ENCODE assay signal across 1 cellular context in the genomic region with DNA sequence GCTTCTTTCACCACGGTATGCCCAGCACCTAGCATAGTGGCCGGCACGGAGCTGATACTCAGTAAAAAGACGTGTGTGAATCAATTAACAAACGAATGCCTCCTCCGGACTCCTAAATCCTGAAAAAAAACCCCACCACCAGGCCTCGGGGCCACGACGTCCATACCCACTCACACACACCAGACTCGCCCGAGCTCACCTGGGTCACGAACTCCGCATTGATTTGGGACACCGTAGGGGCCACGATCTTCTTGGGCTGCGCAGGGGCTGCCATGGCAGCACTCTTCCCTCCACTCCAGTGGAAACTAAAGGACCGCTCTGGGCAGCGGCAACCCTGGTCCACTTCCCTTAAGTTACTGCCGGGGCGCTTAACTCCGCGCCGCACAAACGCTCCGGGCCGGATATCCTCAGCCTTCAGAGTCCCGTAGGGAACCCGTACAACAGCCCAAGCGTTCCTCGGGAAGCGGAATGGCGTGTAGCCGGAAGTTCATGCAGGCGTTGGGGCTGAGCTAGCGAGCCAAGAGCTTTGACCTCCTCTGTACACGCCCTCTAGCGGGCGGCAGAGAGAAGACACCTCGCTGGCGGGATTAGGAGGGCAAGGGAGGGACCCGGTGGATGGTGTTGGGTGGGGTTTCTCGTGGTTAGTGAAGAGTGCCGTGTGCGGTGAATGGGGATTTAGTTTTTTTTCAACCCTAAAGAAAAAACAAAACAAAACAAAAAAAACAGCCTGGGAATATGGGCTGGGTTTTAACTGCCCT.
TF ChIP-seq lines count a peak whose summit lies in the region.

TSS of gene AQR (minus strand) at position 403 of the 758 bp plus-strand sequence. CDS start at position 274, 129 bp downstream.

TF ChIP-seq in GM23338, 12 proteins besides CTCF, POLR2A, EP300 and RAD21:
- TF ChIP-seq, protein P1, sequence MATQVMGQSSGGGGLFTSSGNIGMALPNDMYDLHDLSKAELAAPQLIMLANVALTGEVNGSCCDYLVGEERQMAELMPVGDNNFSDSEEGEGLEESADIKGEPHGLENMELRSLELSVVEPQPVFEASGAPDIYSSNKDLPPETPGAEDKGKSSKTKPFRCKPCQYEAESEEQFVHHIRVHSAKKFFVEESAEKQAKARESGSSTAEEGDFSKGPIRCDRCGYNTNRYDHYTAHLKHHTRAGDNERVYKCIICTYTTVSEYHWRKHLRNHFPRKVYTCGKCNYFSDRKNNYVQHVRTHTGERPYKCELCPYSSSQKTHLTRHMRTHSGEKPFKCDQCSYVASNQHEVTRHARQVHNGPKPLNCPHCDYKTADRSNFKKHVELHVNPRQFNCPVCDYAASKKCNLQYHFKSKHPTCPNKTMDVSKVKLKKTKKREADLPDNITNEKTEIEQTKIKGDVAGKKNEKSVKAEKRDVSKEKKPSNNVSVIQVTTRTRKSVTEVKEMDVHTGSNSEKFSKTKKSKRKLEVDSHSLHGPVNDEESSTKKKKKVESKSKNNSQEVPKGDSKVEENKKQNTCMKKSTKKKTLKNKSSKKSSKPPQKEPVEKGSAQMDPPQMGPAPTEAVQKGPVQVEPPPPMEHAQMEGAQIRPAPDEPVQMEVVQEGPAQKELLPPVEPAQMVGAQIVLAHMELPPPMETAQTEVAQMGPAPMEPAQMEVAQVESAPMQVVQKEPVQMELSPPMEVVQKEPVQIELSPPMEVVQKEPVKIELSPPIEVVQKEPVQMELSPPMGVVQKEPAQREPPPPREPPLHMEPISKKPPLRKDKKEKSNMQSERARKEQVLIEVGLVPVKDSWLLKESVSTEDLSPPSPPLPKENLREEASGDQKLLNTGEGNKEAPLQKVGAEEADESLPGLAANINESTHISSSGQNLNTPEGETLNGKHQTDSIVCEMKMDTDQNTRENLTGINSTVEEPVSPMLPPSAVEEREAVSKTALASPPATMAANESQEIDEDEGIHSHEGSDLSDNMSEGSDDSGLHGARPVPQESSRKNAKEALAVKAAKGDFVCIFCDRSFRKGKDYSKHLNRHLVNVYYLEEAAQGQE (IDR thresholded peaks at IDR 0.05; ENCODE audit: unreplicated experiment): peak; percentile 26
- TF ChIP-seq, protein P2, sequence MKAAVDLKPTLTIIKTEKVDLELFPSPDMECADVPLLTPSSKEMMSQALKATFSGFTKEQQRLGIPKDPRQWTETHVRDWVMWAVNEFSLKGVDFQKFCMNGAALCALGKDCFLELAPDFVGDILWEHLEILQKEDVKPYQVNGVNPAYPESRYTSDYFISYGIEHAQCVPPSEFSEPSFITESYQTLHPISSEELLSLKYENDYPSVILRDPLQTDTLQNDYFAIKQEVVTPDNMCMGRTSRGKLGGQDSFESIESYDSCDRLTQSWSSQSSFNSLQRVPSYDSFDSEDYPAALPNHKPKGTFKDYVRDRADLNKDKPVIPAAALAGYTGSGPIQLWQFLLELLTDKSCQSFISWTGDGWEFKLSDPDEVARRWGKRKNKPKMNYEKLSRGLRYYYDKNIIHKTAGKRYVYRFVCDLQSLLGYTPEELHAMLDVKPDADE (IDR thresholded peaks at IDR 0.05): peak; percentile 91
- TF ChIP-seq NANOG (IDR thresholded peaks at IDR 0.05; ENCODE audit: borderline replicate concordance) (no peak), CREB1 (CRISPR knock-in tag; IDR thresholded peaks at IDR 0.05; ENCODE audit: low read depth) (peak; percentile 88), ZNF331 (CRISPR knock-in tag; IDR thresholded peaks at IDR 0.05; ENCODE audit: low read depth) (no peak), POLR2AphosphoS5 (IDR thresholded peaks at IDR 0.05; ENCODE audit: low read depth) (peak; percentile 91), EZH2 (IDR thresholded peaks at IDR 0.05; ENCODE audit: low read depth, unreplicated experiment) (no peak), JUNB (IDR thresholded peaks at IDR 0.05; ENCODE audit: unreplicated experiment) (no peak), STAT1 (IDR thresholded peaks at IDR 0.05; ENCODE audit: unreplicated experiment) (no peak), ZNF114 (CRISPR knock-in tag; IDR thresholded peaks at IDR 0.05) (no peak), EZH2phosphoT487 (IDR thresholded peaks at IDR 0.05; ENCODE audit: unreplicated experiment) (no peak)
- TF ChIP-seq, protein P3, sequence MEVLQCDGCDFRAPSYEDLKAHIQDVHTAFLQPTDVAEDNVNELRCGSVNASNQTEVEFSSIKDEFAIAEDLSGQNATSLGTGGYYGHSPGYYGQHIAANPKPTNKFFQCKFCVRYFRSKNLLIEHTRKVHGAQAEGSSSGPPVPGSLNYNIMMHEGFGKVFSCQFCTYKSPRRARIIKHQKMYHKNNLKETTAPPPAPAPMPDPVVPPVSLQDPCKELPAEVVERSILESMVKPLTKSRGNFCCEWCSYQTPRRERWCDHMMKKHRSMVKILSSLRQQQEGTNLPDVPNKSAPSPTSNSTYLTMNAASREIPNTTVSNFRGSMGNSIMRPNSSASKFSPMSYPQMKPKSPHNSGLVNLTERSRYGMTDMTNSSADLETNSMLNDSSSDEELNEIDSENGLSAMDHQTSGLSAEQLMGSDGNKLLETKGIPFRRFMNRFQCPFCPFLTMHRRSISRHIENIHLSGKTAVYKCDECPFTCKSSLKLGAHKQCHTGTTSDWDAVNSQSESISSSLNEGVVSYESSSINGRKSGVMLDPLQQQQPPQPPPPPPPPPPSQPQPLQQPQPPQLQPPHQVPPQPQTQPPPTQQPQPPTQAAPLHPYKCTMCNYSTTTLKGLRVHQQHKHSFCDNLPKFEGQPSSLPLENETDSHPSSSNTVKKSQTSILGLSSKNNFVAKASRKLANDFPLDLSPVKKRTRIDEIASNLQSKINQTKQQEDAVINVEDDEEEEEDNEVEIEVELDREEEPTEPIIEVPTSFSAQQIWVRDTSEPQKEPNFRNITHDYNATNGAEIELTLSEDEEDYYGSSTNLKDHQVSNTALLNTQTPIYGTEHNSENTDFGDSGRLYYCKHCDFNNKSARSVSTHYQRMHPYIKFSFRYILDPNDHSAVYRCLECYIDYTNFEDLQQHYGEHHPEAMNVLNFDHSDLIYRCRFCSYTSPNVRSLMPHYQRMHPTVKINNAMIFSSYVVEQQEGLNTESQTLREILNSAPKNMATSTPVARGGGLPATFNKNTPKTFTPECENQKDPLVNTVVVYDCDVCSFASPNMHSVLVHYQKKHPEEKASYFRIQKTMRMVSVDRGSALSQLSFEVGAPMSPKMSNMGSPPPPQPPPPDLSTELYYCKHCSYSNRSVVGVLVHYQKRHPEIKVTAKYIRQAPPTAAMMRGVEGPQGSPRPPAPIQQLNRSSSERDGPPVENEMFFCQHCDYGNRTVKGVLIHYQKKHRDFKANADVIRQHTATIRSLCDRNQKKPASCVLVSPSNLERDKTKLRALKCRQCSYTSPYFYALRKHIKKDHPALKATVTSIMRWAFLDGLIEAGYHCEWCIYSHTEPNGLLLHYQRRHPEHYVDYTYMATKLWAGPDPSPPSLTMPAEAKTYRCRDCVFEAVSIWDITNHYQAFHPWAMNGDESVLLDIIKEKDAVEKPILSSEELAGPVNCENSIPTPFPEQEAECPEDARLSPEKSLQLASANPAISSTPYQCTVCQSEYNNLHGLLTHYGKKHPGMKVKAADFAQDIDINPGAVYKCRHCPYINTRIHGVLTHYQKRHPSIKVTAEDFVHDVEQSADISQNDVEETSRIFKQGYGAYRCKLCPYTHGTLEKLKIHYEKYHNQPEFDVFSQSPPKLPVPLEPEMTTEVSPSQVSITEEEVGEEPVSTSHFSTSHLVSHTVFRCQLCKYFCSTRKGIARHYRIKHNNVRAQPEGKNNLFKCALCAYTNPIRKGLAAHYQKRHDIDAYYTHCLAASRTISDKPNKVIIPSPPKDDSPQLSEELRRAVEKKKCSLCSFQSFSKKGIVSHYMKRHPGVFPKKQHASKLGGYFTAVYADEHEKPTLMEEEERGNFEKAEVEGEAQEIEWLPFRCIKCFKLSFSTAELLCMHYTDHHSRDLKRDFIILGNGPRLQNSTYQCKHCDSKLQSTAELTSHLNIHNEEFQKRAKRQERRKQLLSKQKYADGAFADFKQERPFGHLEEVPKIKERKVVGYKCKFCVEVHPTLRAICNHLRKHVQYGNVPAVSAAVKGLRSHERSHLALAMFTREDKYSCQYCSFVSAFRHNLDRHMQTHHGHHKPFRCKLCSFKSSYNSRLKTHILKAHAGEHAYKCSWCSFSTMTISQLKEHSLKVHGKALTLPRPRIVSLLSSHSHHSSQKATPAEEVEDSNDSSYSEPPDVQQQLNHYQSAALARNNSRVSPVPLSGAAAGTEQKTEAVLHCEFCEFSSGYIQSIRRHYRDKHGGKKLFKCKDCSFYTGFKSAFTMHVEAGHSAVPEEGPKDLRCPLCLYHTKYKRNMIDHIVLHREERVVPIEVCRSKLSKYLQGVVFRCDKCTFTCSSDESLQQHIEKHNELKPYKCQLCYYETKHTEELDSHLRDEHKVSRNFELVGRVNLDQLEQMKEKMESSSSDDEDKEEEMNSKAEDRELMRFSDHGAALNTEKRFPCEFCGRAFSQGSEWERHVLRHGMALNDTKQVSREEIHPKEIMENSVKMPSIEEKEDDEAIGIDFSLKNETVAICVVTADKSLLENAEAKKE (CRISPR knock-in tag; IDR thresholded peaks at IDR 0.05): no peak
